18 cellular contexts compared by ENCODE assay signal in genomic region chr12:106288134-106288509, GRCh38. TPM values are rescaled to one million over a fixed set of nuclear protein-coding genes. Genes with fewer than 3 reads are reported as not detected.
DNase-seq lines count a peak whose midpoint lies in the region; ATAC-seq and TF ChIP-seq lines count a peak whose summit lies in the region.
"Had no signal": no experiment of that assay in that cellular context is flagged by ENCODE, and none has a peak within 500 bp of the region (broad histone marks: within the 10 kb centered on the region; RNA-seq: fewer than 3 reads in every experiment).

No MANE protein-coding gene starts in this region.

- peaks cover 25% of the 10 kb centered on the region for H3K4me1 Mint-ChIP-seq in activated naive CD4-positive, alpha-beta T cell treated with anti-CD3 and anti-CD28 coated beads, Interleukin-2, amount 50 U/mL, for 24 hours
- peaks cover 21% of the 10 kb centered on the region for H3K4me1 Mint-ChIP-seq in stimulated activated effector memory CD8-positive, alpha-beta T cell treated with anti-CD3 and anti-CD28 coated beads, Interleukin-12 subunit alpha, Interleukin-12 subunit beta, amount 100 ng/mL, for 72 hours
- H3K4me1 Mint-ChIP-seq: immature natural killer cell had no signal

- H2AFZ ChIP-seq in PC-3 (ENCODE audit: low read length) (no peak overlapping the region), mammary epithelial cell (ENCODE audit: low read depth, low read length) (no peak overlapping the region)

- TF ChIP-seq CTCF in PC-3 (conservative IDR thresholded peaks at IDR 0.05; ENCODE audit: low read depth, low read length) (no peak), mammary epithelial cell (conservative IDR thresholded peaks at IDR 0.05 in 1 of 2, IDR thresholded peaks at IDR 0.05 in 1 of 2; ENCODE audit: extremely low read depth in 1 of 2, insufficient read depth in 1 of 2, low read depth in 1 of 2, low read length in 2 of 2) (no peak)

- no peaks in the 10 kb centered on the region for H3K9me3 ChIP-seq in PC-3 (ENCODE audit: low read length)
- H3K9me3 ChIP-seq in mammary epithelial cell (replicated peaks; ENCODE audit: insufficient read depth, low read length): no peaks in the 10 kb centered on the region
- H3K9me3 ChIP-seq: BLaER1 had no signal

- WGBS in mammary epithelial cell (ENCODE audit: low coverage, missing lambda C conversion rate): 95% methylated on average over 1 of the region's 1 CpG

- in situ Hi-C loops in mammary epithelial cell (cut with MboI; ENCODE audit: low sequenced_read_pairs in 2 of 2): no loop called here

- H4K20me1 ChIP-seq in PC-3 (ENCODE audit: low read length): no peaks in the 10 kb centered on the region
- no peaks in the 10 kb centered on the region for H4K20me1 ChIP-seq in mammary epithelial cell (ENCODE audit: insufficient read depth, low read length)
- H4K20me1 ChIP-seq: BLaER1 had no signal

- H3K9me3 Mint-ChIP-seq in activated naive CD4-positive, alpha-beta T cell treated with anti-CD3 and anti-CD28 coated beads, Interleukin-2, amount 50 U/mL, for 24 hours: no peaks in the 10 kb centered on the region
- H3K9me3 Mint-ChIP-seq in stimulated activated effector memory CD8-positive, alpha-beta T cell treated with anti-CD3 and anti-CD28 coated beads, Interleukin-12 subunit alpha, Interleukin-12 subunit beta, amount 100 ng/mL, for 72 hours: no peaks in the 10 kb centered on the region

- H3K4me2 ChIP-seq in PC-3 (ENCODE audit: low read length) (peak overlapping the region; percentile 51), mammary epithelial cell (ENCODE audit: insufficient read depth, low read depth, low read length) (peak overlapping the region; percentile 2)

- H3K4me3 Mint-ChIP-seq in activated naive CD4-positive, alpha-beta T cell treated with anti-CD3 and anti-CD28 coated beads, Interleukin-2, amount 50 U/mL, for 24 hours: no peak overlapping the region
- no peak overlapping the region for H3K4me3 Mint-ChIP-seq in stimulated activated effector memory CD8-positive, alpha-beta T cell treated with anti-CD3 and anti-CD28 coated beads, Interleukin-12 subunit alpha, Interleukin-12 subunit beta, amount 100 ng/mL, for 72 hours
- H3K4me3 Mint-ChIP-seq: immature natural killer cell, naive B cell had no signal

- BruUV-seq in PC-3 (replicated peaks; lab: Mats Ljungman, UMichigan): TSS peak; percentile 79
- BruUV-seq in mammary epithelial cell (replicated peaks; lab: Mats Ljungman, UMichigan): no TSS peak

- H3K27me3 Mint-ChIP-seq in activated naive CD4-positive, alpha-beta T cell treated with anti-CD3 and anti-CD28 coated beads, Interleukin-2, amount 50 U/mL, for 24 hours: no peaks in the 10 kb centered on the region

- H3K4me3 ChIP-seq in PC-3 (ENCODE audit: low read length) (no peak overlapping the region), mammary epithelial cell (replicated peaks in 1 of 3; ENCODE audit: insufficient read depth in 1 of 3, low read depth in 2 of 3, low read length in 3 of 3) (no peak overlapping the region)
- H3K4me3 ChIP-seq: BLaER1, skin epidermis had no signal

- H3K36me3 Mint-ChIP-seq in activated naive CD4-positive, alpha-beta T cell treated with anti-CD3 and anti-CD28 coated beads, Interleukin-2, amount 50 U/mL, for 24 hours: no peaks in the 10 kb centered on the region
- H3K36me3 Mint-ChIP-seq in stimulated activated effector memory CD8-positive, alpha-beta T cell treated with anti-CD3 and anti-CD28 coated beads, Interleukin-12 subunit alpha, Interleukin-12 subunit beta, amount 100 ng/mL, for 72 hours: no peaks in the 10 kb centered on the region
- H3K36me3 Mint-ChIP-seq: naive B cell had no signal

- H3K36me3 ChIP-seq in PC-3 (ENCODE audit: low read depth, low read length) (no peaks in the 10 kb centered on the region), mammary epithelial cell (ENCODE audit: insufficient read depth, low read length) (no peaks in the 10 kb centered on the region)
- H3K36me3 ChIP-seq: BLaER1 had no signal

- intact Hi-C loops in PC-3 (cut with micrococcal nuclease): loop anchor here (1.0 to 10.0 kb wide), 4 partner anchors 8 to 1073 kb away; no protein-coding TSS in a partner anchor
- intact Hi-C loops in mammary epithelial cell (cut with micrococcal nuclease): loop anchor here (1.0 kb wide), 1 partner anchor 8 kb away; no protein-coding TSS in a partner anchor

- peaks cover 13% of the 10 kb centered on the region for H3F3A ChIP-seq in PC-3 (ENCODE audit: low read length, unreplicated experiment)

- H3K27me3 ChIP-seq in PC-3 (ENCODE audit: low read length) (no peaks in the 10 kb centered on the region), mammary epithelial cell (ENCODE audit: insufficient read depth, low read length) (no peaks in the 10 kb centered on the region)
- H3K27me3 ChIP-seq: BLaER1 had no signal

- peak overlapping the region; percentile 95 for H3K27ac Mint-ChIP-seq in activated naive CD4-positive, alpha-beta T cell treated with anti-CD3 and anti-CD28 coated beads, Interleukin-2, amount 50 U/mL, for 24 hours
- H3K27ac Mint-ChIP-seq in stimulated activated effector memory CD8-positive, alpha-beta T cell treated with anti-CD3 and anti-CD28 coated beads, Interleukin-12 subunit alpha, Interleukin-12 subunit beta, amount 100 ng/mL, for 72 hours: peak overlapping the region; percentile 91
- H3K27ac Mint-ChIP-seq: immature natural killer cell had no signal

- H3K9me2 ChIP-seq in PC-3 (replicated peaks; ENCODE audit: low read length): no peaks in the 10 kb centered on the region

- H3K27ac ChIP-seq in PC-3 (ENCODE audit: low read length): peak overlapping the region; percentile 96
- H3K27ac ChIP-seq in mammary epithelial cell (ENCODE audit: insufficient read depth, low read depth, low read length): peak overlapping the region; percentile 97
- H3K27ac ChIP-seq: BLaER1 had no signal

- peak; percentile 4 for ATAC-seq in PC-3
- no peak for ATAC-seq in stimulated activated effector memory CD8-positive, alpha-beta T cell treated with anti-CD3 and anti-CD28 coated beads, Interleukin-12 subunit alpha, Interleukin-12 subunit beta, amount 100 ng/mL, for 72 hours
- ATAC-seq: left lobe of liver had no signal

- H3K9ac ChIP-seq in PC-3 (ENCODE audit: low read length) (peak overlapping the region; percentile 14; the same call in 1 of the 2 replicates), mammary epithelial cell (ENCODE audit: insufficient read depth, low read length) (no peak overlapping the region)
- H3K9ac ChIP-seq: BLaER1 had no signal

- dilution Hi-C loops in mammary epithelial cell (cut with HindIII; ENCODE audit: low sequenced_read_pairs): no loop called here

- H3K4me1 ChIP-seq in PC-3 (ENCODE audit: insufficient read depth, low read length) (peaks cover 50% of the 10 kb centered on the region), mammary epithelial cell (ENCODE audit: insufficient read depth, low read length) (peaks cover 28% of the 10 kb centered on the region)

- POLR2A ChIA-PET in PC-3 (lab: Charles Lee; ENCODE audit: unreplicated experiment): no interaction called here

- CTCF ChIA-PET in PC-3 (lab: Charles Lee) (no interaction called here), mammary epithelial cell (lab: Charles Lee; ENCODE audit: low non-redundant PET) (no interaction called here)

- H3K79me2 ChIP-seq in PC-3 (ENCODE audit: low read length) (no peaks in the 10 kb centered on the region), mammary epithelial cell (ENCODE audit: insufficient read depth, low read length) (no peaks in the 10 kb centered on the region)

- DNase-seq in activated naive CD4-positive, alpha-beta T cell (lab: John Stamatoyannopoulos, UW): no peak
- DNase-seq in PC-3 (no peak), mammary epithelial cell (no peak), T-helper 9 cell (no peak), C1 segment of cervical spinal cord (lab: John Stamatoyannopoulos, UW) (no peak), OCI-M2 (lab: John Stamatoyannopoulos, UW; ENCODE audit: unreplicated experiment) (no peak)
- DNase-seq in stimulated activated effector memory CD8-positive, alpha-beta T cell treated with anti-CD3 and anti-CD28 coated beads, Interleukin-12 subunit alpha, Interleukin-12 subunit beta, amount 100 ng/mL, for 72 hours (ENCODE audit: low spot score in 2 of 2): no peak
- DNase-seq: activated CD4-positive, alpha-beta T cell treated with anti-CD3 and anti-CD28 coated beads for 1 hour; H7; immature natural killer cell; mesendoderm; naive B cell; NCI-H1092 treated with DMSO at 0.1 percent for 48 hours; NCI-H2029 had no signal

RNA-seq across cellular contexts. Expression of gene TCP11L2, which starts 14.4 kb away (rescaled TPM):
- total RNA-seq in PC-3 (2014; rRNA removed): 10.1 and 12.1 TPM in 2 replicates
- total RNA-seq in mammary epithelial cell: 10 to 100 TPM; 19.4 to 62.2 TPM
- polyA plus RNA-seq in mammary epithelial cell: 6.1 TPM
- polyA minus RNA-seq in mammary epithelial cell: 50.2 TPM

RNA-seq across cellular contexts. Expression of gene CKAP4, which starts 40.3 kb away (rescaled TPM):
- total RNA-seq in PC-3 (2014; rRNA removed): 76.3 and 99.1 TPM in 2 replicates
- total RNA-seq in mammary epithelial cell: 100 to 1,000 TPM in 1 of 2 donors, 10 to 100 TPM in 1; 88.4 to 123 TPM
- 74.7 TPM for polyA plus RNA-seq in mammary epithelial cell
- 44.0 TPM for polyA minus RNA-seq in mammary epithelial cell
